ENCODE assay signal across 24 cellular contexts in genomic region chr13:94520001-94520400, GRCh38. TPM values are rescaled to one million over a fixed set of nuclear protein-coding genes. Genes with fewer than 3 reads are reported as not detected.
DNase-seq lines count a peak whose midpoint lies in the region; ATAC-seq lines count a peak whose summit lies in the region.
"Had no signal": no experiment of that assay in that cellular context is flagged by ENCODE, and none has a peak within 500 bp of the region (broad histone marks: within the 10 kb centered on the region; RNA-seq: fewer than 3 reads in every experiment).

No MANE protein-coding gene starts in this region.

- no peaks in the 10 kb centered on the region for H3K36me3 ChIP-seq in mesenchymal stem cell (ENCODE audit: control insufficient read depth in 1 of 2, insufficient read depth in 2 of 2, low read depth in 1 of 2, low read length in 2 of 2)
- H3K36me3 ChIP-seq in naive thymus-derived CD4-positive, alpha-beta T cell (ENCODE audit: control insufficient read depth in 2 of 3, insufficient read depth in 3 of 3, low read length in 3 of 3), result no peaks in the 10 kb centered on the region
- H3K36me3 ChIP-seq: BE2C; BLaER1 treated with 17β-estradiol and CSF1 and Interleukin-3, amounts not matched to agents 10 nM and 100 nM had no signal

- H3K9ac ChIP-seq in mesenchymal stem cell (ENCODE audit: low read length), result no peak overlapping the region
- H3K9ac ChIP-seq: BLaER1 treated with 17β-estradiol and CSF1 and Interleukin-3, amounts not matched to agents 10 nM and 100 nM; GM23248 had no signal

- no peak for ATAC-seq in naive thymus-derived CD4-positive, alpha-beta T cell
- ATAC-seq: A549 had no signal

- H2BK15ac ChIP-seq in mesenchymal stem cell (ENCODE audit: low read depth, poor library complexity, severe bottlenecking), result no peak overlapping the region

- peaks cover 4 to 5% of the 10 kb centered on the region in 2 experiments for H3K27me3 ChIP-seq in mesenchymal stem cell (ENCODE audit: control insufficient read depth in 1 of 2, insufficient read depth in 1 of 2, low read length in 2 of 2)
- H3K27me3 ChIP-seq in naive thymus-derived CD4-positive, alpha-beta T cell (ENCODE audit: control insufficient read depth in 2 of 2, insufficient read depth in 2 of 2, low read length in 2 of 2), result no peaks in the 10 kb centered on the region
- H3K27me3 ChIP-seq: BE2C; BLaER1 treated with 17β-estradiol and CSF1 and Interleukin-3, amounts not matched to agents 10 nM and 100 nM had no signal

- H2AFZ ChIP-seq in mesenchymal stem cell (ENCODE audit: low read depth, low read length), result no peak overlapping the region
- H2AFZ ChIP-seq: GM23248 had no signal

- no peaks in the 10 kb centered on the region for H3K4me1 ChIP-seq in mesenchymal stem cell (ENCODE audit: control insufficient read depth, insufficient read depth, low read depth, low read length)
- H3K4me1 ChIP-seq in naive thymus-derived CD4-positive, alpha-beta T cell (ENCODE audit: control insufficient read depth in 2 of 2, insufficient read depth in 2 of 2, low read length in 2 of 2), result no peaks in the 10 kb centered on the region
- H3K4me1 ChIP-seq: A549, BE2C had no signal

- no peaks in the 10 kb centered on the region for H3K4me1 Mint-ChIP-seq in activated CD4-positive, alpha-beta T cell treated with anti-CD3 and anti-CD28 coated beads, Interleukin-2, amount 10 ng/mL, durations not matched to agents 7 days and 5 days
- H3K4me1 Mint-ChIP-seq in naive thymus-derived CD4-positive, alpha-beta T cell, result peaks cover 0 to 9% (median 2%) of the 10 kb centered on the region in 7 donors
- H3K4me1 Mint-ChIP-seq: CD8-positive, alpha-beta memory T cell had no signal

- no peak overlapping the region for H2BK5ac ChIP-seq in mesenchymal stem cell (ENCODE audit: low read depth, low read length, poor library complexity, severe bottlenecking)

- H2BK120ac ChIP-seq in mesenchymal stem cell (ENCODE audit: low read depth, low read length), result no peak overlapping the region

- H3K9me3 ChIP-seq in mesenchymal stem cell (ENCODE audit: control insufficient read depth, low read length), result no peaks in the 10 kb centered on the region
- no peaks in the 10 kb centered on the region for H3K9me3 ChIP-seq in naive thymus-derived CD4-positive, alpha-beta T cell (ENCODE audit: control insufficient read depth in 2 of 3, low read length in 3 of 3)
- H3K9me3 ChIP-seq: A549, BE2C had no signal

- H3K23ac ChIP-seq in mesenchymal stem cell (ENCODE audit: low read length in 2 of 2), result no peak overlapping the region

- H3K14ac ChIP-seq in mesenchymal stem cell (ENCODE audit: low read length in 2 of 2), result no peak overlapping the region

- no peak overlapping the region for H4K91ac ChIP-seq in mesenchymal stem cell (ENCODE audit: low read length)

- DNase-seq in COLO829 (ENCODE audit: low spot score) (peak; percentile 84), NCI-H526 treated with DMSO at 0.1 percent for 48 hours (lab: John Stamatoyannopoulos, UW) (peak; percentile 36), foreskin melanocyte (peak; percentile 74), superior temporal gyrus (ENCODE audit: extremely low spot score) (peak; percentile 20), mesenchymal stem cell (no peak)
- DNase-seq in activated CD4-positive, alpha-beta T cell treated with anti-CD3 and anti-CD28 coated beads, Interleukin-2, amount 10 ng/mL, durations not matched to agents 7 days and 5 days, result no peak
- DNase-seq in naive thymus-derived CD4-positive, alpha-beta T cell, result no peak
- DNase-seq: 8988T; ACHN; AML-193; BE2C; Calu3; CD4-positive, alpha-beta T cell; CD8-positive, alpha-beta memory T cell; COR-L47; DMS153; DND-41; GM23248; H7; HCEC 1CT had no signal

- CTCF ChIA-PET in activated CD4-positive, alpha-beta T cell treated with anti-CD3 and anti-CD28 coated beads, Interleukin-2, amount 10 ng/mL, durations not matched to agents 7 days and 5 days (lab: Charles Lee), result interaction anchor here (1.4 kb wide), 1 partner anchor 11 kb away, joined by 3 read pairs; no protein-coding TSS in a partner anchor
- CTCF ChIA-PET in naive thymus-derived CD4-positive, alpha-beta T cell (lab: Charles Lee), result interaction anchor here (0.5 kb wide), 1 partner anchor 66 kb away, joined by 3 read pairs; no protein-coding TSS in a partner anchor

- no peak overlapping the region for H2AK5ac ChIP-seq in mesenchymal stem cell (ENCODE audit: low read length, severe bottlenecking)

- no peak overlapping the region for H3K4me2 ChIP-seq in mesenchymal stem cell (ENCODE audit: low read length, poor library complexity, severe bottlenecking)
- H3K4me2 ChIP-seq: A549; BLaER1 treated with 17β-estradiol and CSF1 and Interleukin-3, amounts not matched to agents 10 nM and 100 nM had no signal

- H3K18ac ChIP-seq in mesenchymal stem cell (ENCODE audit: low read depth in 1 of 2, low read length in 2 of 2), result no peak overlapping the region

- H3K79me1 ChIP-seq in mesenchymal stem cell (replicated peaks; ENCODE audit: low read length, poor library complexity, severe bottlenecking), result no peaks in the 10 kb centered on the region

- no peak overlapping the region for H2BK12ac ChIP-seq in mesenchymal stem cell (ENCODE audit: low read length in 2 of 2)

- POLR2A ChIA-PET in activated CD4-positive, alpha-beta T cell treated with anti-CD3 and anti-CD28 coated beads, Interleukin-2, amount 10 ng/mL, durations not matched to agents 7 days and 5 days (lab: Charles Lee), result no interaction called here
- POLR2A ChIA-PET in naive thymus-derived CD4-positive, alpha-beta T cell (lab: Charles Lee), result interaction anchor here (0.6 kb wide), 1 partner anchor 46 kb away, joined by 5 read pairs; no protein-coding TSS in a partner anchor

- no peak overlapping the region for H4K8ac ChIP-seq in mesenchymal stem cell (ENCODE audit: low read length)

- H3K27me3 Mint-ChIP-seq in activated CD4-positive, alpha-beta T cell treated with anti-CD3 and anti-CD28 coated beads, Interleukin-2, amount 10 ng/mL, durations not matched to agents 7 days and 5 days, result no peaks in the 10 kb centered on the region
- H3K27me3 Mint-ChIP-seq in naive thymus-derived CD4-positive, alpha-beta T cell, result peaks cover 0 to 5% (median 0%) of the 10 kb centered on the region in 5 donors
- H3K27me3 Mint-ChIP-seq: CD4-positive, alpha-beta T cell had no signal

- no peak overlapping the region for H3K27ac ChIP-seq in mesenchymal stem cell (ENCODE audit: low read length, poor library complexity, severe bottlenecking)
- no peak overlapping the region for H3K27ac ChIP-seq in naive thymus-derived CD4-positive, alpha-beta T cell (ENCODE audit: low read depth, low read length)
- H3K27ac ChIP-seq: A549; BLaER1 treated with 17β-estradiol and CSF1 and Interleukin-3, amounts not matched to agents 10 nM and 100 nM; GM23248 had no signal

- H3K4me3 ChIP-seq in mesenchymal stem cell (ENCODE audit: insufficient read depth in 1 of 2, low read depth in 1 of 2, low read length in 2 of 2), result no peak overlapping the region
- no peak overlapping the region for H3K4me3 ChIP-seq in naive thymus-derived CD4-positive, alpha-beta T cell (ENCODE audit: low read length)
- H3K4me3 ChIP-seq: A549; BLaER1 treated with 17β-estradiol and CSF1 and Interleukin-3, amounts not matched to agents 10 nM and 100 nM; GM23248 had no signal

- H3K36me3 Mint-ChIP-seq in activated CD4-positive, alpha-beta T cell treated with anti-CD3 and anti-CD28 coated beads, Interleukin-2, amount 10 ng/mL, durations not matched to agents 7 days and 5 days (ENCODE audit: low read depth), result no peaks in the 10 kb centered on the region
- H3K36me3 Mint-ChIP-seq in naive thymus-derived CD4-positive, alpha-beta T cell, result peaks cover 0 to 9% (median 0%) of the 10 kb centered on the region in 5 donors
- H3K36me3 Mint-ChIP-seq: CD14-positive monocyte; CD8-positive, alpha-beta memory T cell had no signal

- no peak overlapping the region for H3K4me3 Mint-ChIP-seq in activated CD4-positive, alpha-beta T cell treated with anti-CD3 and anti-CD28 coated beads, Interleukin-2, amount 10 ng/mL, durations not matched to agents 7 days and 5 days
- H3K4me3 Mint-ChIP-seq in naive thymus-derived CD4-positive, alpha-beta T cell, result no peak overlapping the region
- H3K4me3 Mint-ChIP-seq: CD14-positive monocyte; CD4-positive, alpha-beta T cell; CD8-positive, alpha-beta memory T cell had no signal

- H3K9me3 Mint-ChIP-seq in activated CD4-positive, alpha-beta T cell treated with anti-CD3 and anti-CD28 coated beads, Interleukin-2, amount 10 ng/mL, durations not matched to agents 7 days and 5 days, result peaks cover 3% of the 10 kb centered on the region
- H3K9me3 Mint-ChIP-seq in naive thymus-derived CD4-positive, alpha-beta T cell, result peaks cover 0 to 10% (median 5%) of the 10 kb centered on the region in 11 donors
- H3K9me3 Mint-ChIP-seq: CD4-positive, alpha-beta T cell; CD8-positive, alpha-beta memory T cell had no signal

- intact Hi-C loops in naive thymus-derived CD4-positive, alpha-beta T cell (cut with micrococcal nuclease), result no loop called here

- no peak overlapping the region for H3K27ac Mint-ChIP-seq in activated CD4-positive, alpha-beta T cell treated with anti-CD3 and anti-CD28 coated beads, Interleukin-2, amount 10 ng/mL, durations not matched to agents 7 days and 5 days
- H3K27ac Mint-ChIP-seq in naive thymus-derived CD4-positive, alpha-beta T cell, result no peak overlapping the region
- H3K27ac Mint-ChIP-seq: CD14-positive monocyte; CD4-positive, alpha-beta T cell; CD8-positive, alpha-beta memory T cell had no signal

- H3K4ac ChIP-seq in mesenchymal stem cell (ENCODE audit: low read depth in 1 of 2, low read length in 2 of 2), result no peak overlapping the region

RNA-seq across cellular contexts. Expression of gene DCT, which starts 40.5 kb away (rescaled TPM):
- under 1 TPM; 0.15 to 0.20 TPM for total RNA-seq in activated CD4-positive, alpha-beta T cell treated with anti-CD3 and anti-CD28 coated beads, Interleukin-2, amount 10 ng/mL, durations not matched to agents 7 days and 5 days
- not detected for polyA plus RNA-seq in mesenchymal stem cell (2013, experiment 1 of 2)
- polyA plus RNA-seq in mesenchymal stem cell (2013, experiment 2 of 2), result not detected
- total RNA-seq in naive thymus-derived CD4-positive, alpha-beta T cell, result 1 to 10 TPM in 2 of 5 experiments, under 1 TPM in 3; 0.19 to 1.9 (median 0.74) TPM
- under 1 TPM in 1 of 2 donors, not detected in 1; 0.37 TPM for polyA plus RNA-seq in naive thymus-derived CD4-positive, alpha-beta T cell
- total RNA-seq: Calu3, GM23248, H1, H7 had no signal
- polyA plus RNA-seq: CD14-positive monocyte; CD8-positive, alpha-beta memory T cell; GM23248 had no signal

Comparison
In these comparisons a context has a peak if more than half of its experiments do, and no peak if none do; other contexts are left out.
1. DNase-seq: peak in COLO829 (single experiment), NCI-H526 treated with DMSO at 0.1 percent for 48 hours (single experiment), foreskin melanocyte (single experiment) and superior temporal gyrus (single experiment); none in activated CD4-positive, alpha-beta T cell treated with anti-CD3 and anti-CD28 coated beads, Interleukin-2, amount 10 ng/mL, durations not matched to agents 7 days and 5 days (single experiment), mesenchymal stem cell (single experiment) and naive thymus-derived CD4-positive, alpha-beta T cell (0 of 9).